In the genomic region with DNA sequence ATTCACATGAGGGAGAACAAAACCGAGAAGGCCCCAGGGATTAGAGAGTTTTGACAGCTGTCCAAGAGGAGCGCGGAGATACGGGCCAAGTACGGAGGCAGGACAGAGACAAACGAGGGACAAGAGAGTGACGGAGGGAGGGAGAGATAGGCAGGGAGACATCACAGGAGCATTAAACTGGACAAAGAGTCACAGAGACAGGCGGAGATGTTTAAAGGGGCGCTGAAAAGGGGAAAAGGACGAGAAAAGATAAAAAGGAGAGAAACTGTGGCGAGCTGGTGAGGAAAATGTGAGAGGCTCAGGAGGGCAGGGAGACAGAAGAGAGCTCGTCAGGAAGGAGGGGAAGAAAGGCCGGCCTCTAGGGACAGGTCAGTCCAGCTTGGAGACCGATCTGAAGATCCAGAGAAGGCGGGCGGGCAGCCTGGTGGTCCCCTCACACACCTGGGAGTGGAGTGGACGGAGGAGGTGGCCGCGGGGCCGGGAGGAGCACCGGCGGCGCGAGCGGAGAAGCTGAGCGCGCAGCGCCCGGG, we compare ENCODE assay signal across 8 cellular contexts. TPM values are rescaled to one million over a fixed set of nuclear protein-coding genes. Genes with fewer than 3 reads are reported as not detected.
A peak's percentile ranks its signal among the peaks of the same experiment; 100 is the strongest.
DNase-seq lines count a peak whose midpoint lies in the region; ATAC-seq and TF ChIP-seq lines count a peak whose summit lies in the region.

No MANE protein-coding gene starts in this region.

- H2BK15ac ChIP-seq in IMR-90 (ENCODE audit: low read depth, low read length): no peak overlapping the region

- H2AK9ac ChIP-seq in IMR-90 (replicated peaks; ENCODE audit: low read depth, low read length, poor library complexity): peak overlapping the region; percentile 75

- DNase-seq in IMR-90 (no peak), nucleus accumbens (lab: John Stamatoyannopoulos, UW) (peak in 31 of 56 donors; percentile 3 to 65 (median 41)), RWPE1 (ENCODE audit: low spot score) (no peak), NAMALWA (ENCODE audit: low spot score) (no peak)

- 0% methylated on average over 5 of the region's 29 CpGs; no CpG with 5 or more reads in 1 of the 2 experiments for WGBS in IMR-90 (ENCODE audit: extremely low coverage in 2 of 2, insufficient read length in 1 of 2), 2 experiments
- 9 to 15% methylated on average over 11 to 17 of the region's 29 CpGs for WGBS in gastroesophageal sphincter (ENCODE audit: low coverage in 1 of 2), 2 donors

- peak overlapping the region; percentile 70 for H3K9ac ChIP-seq in IMR-90 (ENCODE audit: low read depth, low read length)

- H4K8ac ChIP-seq in IMR-90 (ENCODE audit: low read depth in 2 of 2, low read length in 2 of 2): peak overlapping the region in 1 of 2 experiments; percentile 82; a peak in 1 of 4 replicates

- in situ Hi-C loops in IMR-90 (cut with MboI; ENCODE audit: low sequenced_read_pairs): no loop called here

- peak; percentile 30 for ATAC-seq in IMR-90 (ENCODE audit: low read depth)
- ATAC-seq in gastroesophageal sphincter: peak; percentile 2
- no peak for ATAC-seq in GM19324 (IDR thresholded peaks at IDR 0.05; ENCODE audit: low FRiP score, unreplicated experiment)

- 0 out of 4 replicates have a peak, but pooled peaks cover 0 to 3% of the 10 kb centered on the region in 2 experiments for H3K79me1 ChIP-seq in IMR-90 (ENCODE audit: low read depth in 1 of 2, low read length in 2 of 2)

- no peak for TF ChIP-seq EP300 in gastroesophageal sphincter (IDR thresholded peaks at IDR 0.05)

- H4K5ac ChIP-seq in IMR-90 (ENCODE audit: low read depth, low read length): no peak overlapping the region; the same call in 1 of the 2 replicates

- H3K4me2 ChIP-seq in IMR-90 (ENCODE audit: low read depth, low read length): peak overlapping the region; percentile 78

- BruUV-seq in IMR-90 (replicated peaks; lab: Mats Ljungman, UMichigan): no TSS peak

- peak overlapping the region; percentile 83 for H3K4ac ChIP-seq in IMR-90 (ENCODE audit: low read depth, low read length)

- no peak overlapping the region for H2BK5ac ChIP-seq in IMR-90 (ENCODE audit: low read depth, low read length, poor library complexity, severe bottlenecking)

- peak overlapping the region; percentile 68 for H3K23ac ChIP-seq in IMR-90 (ENCODE audit: low read depth, low read length)

- H3K4me1 ChIP-seq in IMR-90 (ENCODE audit: control insufficient read depth, insufficient read depth, low read length) (peaks cover 1% of the 10 kb centered on the region; the same call in 1 of the 2 replicates), gastroesophageal sphincter (peaks cover 0 to 33% (median 0%) of the 10 kb centered on the region in 3 donors)

- H3K27me3 ChIP-seq in IMR-90 (ENCODE audit: control insufficient read depth, insufficient read depth, low read length): peaks cover 32% of the 10 kb centered on the region
- peaks cover 16% of the 10 kb centered on the region for H3K27me3 ChIP-seq in gastroesophageal sphincter

- TF ChIP-seq CTCF in C4-2B (conservative IDR thresholded peaks at IDR 0.05): no peak
- no peak for TF ChIP-seq CTCF in IMR-90 (conservative IDR thresholded peaks at IDR 0.05; ENCODE audit: low read depth, low read length)
- no peak for TF ChIP-seq CTCF in WI38 (IDR thresholded peaks at IDR 0.05; ENCODE audit: low read depth, low read length)
- no peak for TF ChIP-seq CTCF in gastroesophageal sphincter (IDR thresholded peaks at IDR 0.05)
- no peak for TF ChIP-seq CTCF in RWPE1 (conservative IDR thresholded peaks at IDR 0.05; ENCODE audit: low read depth)

- no peaks in the 10 kb centered on the region for H3K36me3 ChIP-seq in IMR-90 (ENCODE audit: control insufficient read depth, insufficient read depth, low read length)
- H3K36me3 ChIP-seq in gastroesophageal sphincter: no peaks in the 10 kb centered on the region

- H4K91ac ChIP-seq in IMR-90 (ENCODE audit: insufficient read depth, low read depth, low read length): peak overlapping the region; percentile 60; the same call in 1 of the 2 replicates

- H2AK5ac ChIP-seq in IMR-90 (ENCODE audit: low read depth, low read length): 0 out of 2 replicates have a peak overlapping the region, but pooled peaks have one; percentile 73

- no peaks in the 10 kb centered on the region; the same call in 1 of the 2 replicates for H4K20me1 ChIP-seq in IMR-90 (ENCODE audit: insufficient read depth, low read length)

- H3K27ac ChIP-seq in C4-2B (peak overlapping the region; percentile 77), IMR-90 (ENCODE audit: insufficient read depth, low read length) (peak overlapping the region; percentile 28; the same call in 1 of the 2 replicates), gastroesophageal sphincter (peak overlapping the region; percentile 35 to 91 (median 87)), RWPE1 (no peak overlapping the region)

- peak overlapping the region; percentile 57; the same call in 1 of the 2 replicates for H3K56ac ChIP-seq in IMR-90 (ENCODE audit: extremely low read depth, insufficient read depth, low read length)

- H3K14ac ChIP-seq in IMR-90 (replicated peaks; ENCODE audit: low read depth, low read length): peak overlapping the region; percentile 72

- no peak overlapping the region for H3K18ac ChIP-seq in IMR-90 (ENCODE audit: low read depth, low read length)

- POLR2A ChIA-PET in IMR-90 (lab: Charles Lee; ENCODE audit: unreplicated experiment): interaction anchor here (0.6 kb wide), 1 partner anchor 444 kb away, joined by 5 read pairs; no protein-coding TSS in a partner anchor
- POLR2A ChIA-PET in RWPE1 (lab: Yijun Ruan, JAX; ENCODE audit: low non-redundant PET): no interaction called here

- no peaks in the 10 kb centered on the region for H3K9me1 ChIP-seq in IMR-90 (ENCODE audit: insufficient read depth, low read length)

- peak overlapping the region; percentile 53 for H3K4me3 ChIP-seq in IMR-90 (ENCODE audit: insufficient read depth, low read depth, low read length)
- peak overlapping the region; percentile 66 for H3K4me3 ChIP-seq in WI38 (ENCODE audit: low read depth, low read length)
- H3K4me3 ChIP-seq in gastroesophageal sphincter: peak overlapping the region; percentile 55 to 92

- TF ChIP-seq RAD21 in IMR-90 (IDR thresholded peaks at IDR 0.05; ENCODE audit: low read length): no peak

- H2BK20ac ChIP-seq in IMR-90 (ENCODE audit: low read depth, low read length): no peak overlapping the region; the same call in 1 of the 2 replicates

- no peaks in the 10 kb centered on the region for H3K9me3 ChIP-seq in IMR-90 (ENCODE audit: control insufficient read depth, insufficient read depth, low read length)
- H3K9me3 ChIP-seq in gastroesophageal sphincter: no peaks in the 10 kb centered on the region

- intact Hi-C loops in IMR-90 (cut with micrococcal nuclease): loop anchor here (5.0 kb wide), 1 partner anchor 250 kb away; no protein-coding TSS in a partner anchor

- TF ChIP-seq POLR2A in IMR-90 (IDR thresholded peaks at IDR 0.05; ENCODE audit: low read depth, low read length) (no peak), gastroesophageal sphincter (IDR thresholded peaks at IDR 0.05) (no peak)

- CTCF ChIA-PET in IMR-90 (lab: Yijun Ruan, JAX): interaction anchor here (0.6 to 1.5 kb wide), 11 partner anchors 10 to 228 kb away, joined by 3 to 7 read pairs (median 4); no protein-coding TSS in a partner anchor
- CTCF ChIA-PET in RWPE1 (lab: Yijun Ruan, JAX): interaction anchor here (0.6 to 0.7 kb wide), 4 partner anchors 23 to 528 kb away, joined by 3 to 4 read pairs (median 3); no protein-coding TSS in a partner anchor

- dilution Hi-C loops in IMR-90 (cut with HindIII; ENCODE audit: low sequenced_read_pairs, unreplicated experiment): no loop called here

- H2BK120ac ChIP-seq in IMR-90 (ENCODE audit: low read depth, low read length): peak overlapping the region; percentile 57

- peak overlapping the region; percentile 98 for H2AFZ ChIP-seq in IMR-90 (replicated peaks; ENCODE audit: low read length, poor library complexity)

TF ChIP-seq in IMR-90, 13 proteins besides CTCF, POLR2A, EP300 and RAD21 (continues in another document):
- no peak for TF ChIP-seq CHD1 (IDR thresholded peaks at IDR 0.05; ENCODE audit: low read depth, low read length)
- no peak for TF ChIP-seq MXI1 (IDR thresholded peaks at IDR 0.05; ENCODE audit: borderline replicate concordance, low read depth, low read length)
- TF ChIP-seq MAFK (IDR thresholded peaks at IDR 0.05; ENCODE audit: low read depth, low read length): no peak
- TF ChIP-seq, protein P1, sequence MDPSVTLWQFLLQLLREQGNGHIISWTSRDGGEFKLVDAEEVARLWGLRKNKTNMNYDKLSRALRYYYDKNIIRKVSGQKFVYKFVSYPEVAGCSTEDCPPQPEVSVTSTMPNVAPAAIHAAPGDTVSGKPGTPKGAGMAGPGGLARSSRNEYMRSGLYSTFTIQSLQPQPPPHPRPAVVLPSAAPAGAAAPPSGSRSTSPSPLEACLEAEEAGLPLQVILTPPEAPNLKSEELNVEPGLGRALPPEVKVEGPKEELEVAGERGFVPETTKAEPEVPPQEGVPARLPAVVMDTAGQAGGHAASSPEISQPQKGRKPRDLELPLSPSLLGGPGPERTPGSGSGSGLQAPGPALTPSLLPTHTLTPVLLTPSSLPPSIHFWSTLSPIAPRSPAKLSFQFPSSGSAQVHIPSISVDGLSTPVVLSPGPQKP (IDR thresholded peaks at IDR 0.05; ENCODE audit: borderline replicate concordance, low read depth, low read length): no peak
- TF ChIP-seq MAZ (IDR thresholded peaks at IDR 0.05; ENCODE audit: borderline replicate concordance, low read depth, low read length): no peak
- TF ChIP-seq FOS (IDR thresholded peaks at IDR 0.05; ENCODE audit: low read depth, low read length): no peak
- no peak for TF ChIP-seq CEBPB (IDR thresholded peaks at IDR 0.05; ENCODE audit: low read depth, low read length)
- TF ChIP-seq, protein P2, sequence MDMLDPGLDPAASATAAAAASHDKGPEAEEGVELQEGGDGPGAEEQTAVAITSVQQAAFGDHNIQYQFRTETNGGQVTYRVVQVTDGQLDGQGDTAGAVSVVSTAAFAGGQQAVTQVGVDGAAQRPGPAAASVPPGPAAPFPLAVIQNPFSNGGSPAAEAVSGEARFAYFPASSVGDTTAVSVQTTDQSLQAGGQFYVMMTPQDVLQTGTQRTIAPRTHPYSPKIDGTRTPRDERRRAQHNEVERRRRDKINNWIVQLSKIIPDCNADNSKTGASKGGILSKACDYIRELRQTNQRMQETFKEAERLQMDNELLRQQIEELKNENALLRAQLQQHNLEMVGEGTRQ (IDR thresholded peaks at IDR 0.05; ENCODE audit: low read depth, low read length): no peak
- no peak for TF ChIP-seq SMC3 (IDR thresholded peaks at IDR 0.05; ENCODE audit: low read depth, low read length)

RNA-seq across cellular contexts. Expression of a gene that starts 0.8 kb away (rescaled TPM):
- total RNA-seq in IMR-90 (2012; rRNA removed) (4.7 and 7.7 TPM in 2 replicates), gastroesophageal sphincter (10 to 100 TPM; 31.2 to 65.2 (median 63.8) TPM)
- polyA plus RNA-seq in IMR-90 (2012; rRNA removed): 2.8 and 3.2 TPM in 2 replicates
- polyA plus RNA-seq in IMR-90 (2012; cell fraction: cytosol; rRNA removed): 2.3 and 3.5 TPM in 2 replicates
- polyA plus RNA-seq in IMR-90 (2012; cell fraction: nucleus; rRNA removed; ENCODE audit: low replicate concordance): 5.3 and 7.1 TPM in 2 replicates

RNA-seq across cellular contexts. Expression of a gene that starts 40.5 kb away (rescaled TPM):
- total RNA-seq in IMR-90 (2012; rRNA removed): 0.18 TPM in 1 of 2 replicates, not detected in the other
- 0.03 TPM in 1 of 2 replicates, not detected in the other for polyA plus RNA-seq in IMR-90 (2012; rRNA removed)
- 0.08 TPM in 1 of 2 replicates, not detected in the other for polyA plus RNA-seq in IMR-90 (2012; cell fraction: cytosol; rRNA removed)
- not detected in 2 replicates for polyA plus RNA-seq in IMR-90 (2012; cell fraction: nucleus; rRNA removed; ENCODE audit: low replicate concordance)
- total RNA-seq in gastroesophageal sphincter: under 1 TPM in 1 of 4 donors, not detected in 3; 0.93 TPM

Comparison
In these comparisons a context has a peak if more than half of its experiments do, and no peak if none do; other contexts are left out.
1. DNase-seq: peak in nucleus accumbens (31 of 56); none in IMR-90 (single experiment), RWPE1 (single experiment) and NAMALWA (single experiment).
2. Peak in every context shown above with its lines, with median percentiles within 50 percentile points of each other: H3K4me3 ChIP-seq.